In the genomic region with DNA sequence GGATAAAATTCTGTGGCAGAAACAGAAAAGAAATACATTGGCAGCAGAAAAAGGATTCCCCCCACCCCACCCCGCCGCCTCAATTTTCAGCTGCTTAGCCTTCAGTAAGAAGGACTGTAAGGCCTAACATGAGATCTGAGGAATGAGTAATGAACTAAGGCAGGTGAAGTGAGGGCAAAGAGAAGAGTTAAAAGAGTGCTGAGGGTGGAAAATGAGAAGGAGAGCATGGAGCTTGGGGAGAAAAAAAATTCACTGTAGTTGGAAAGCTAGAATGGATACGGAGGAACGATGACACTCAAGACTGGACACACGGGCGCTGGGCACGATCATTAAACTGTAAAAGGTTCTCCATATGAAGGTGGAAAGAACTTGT, we compare ENCODE assay signal across 13 cellular contexts. TPM values are rescaled to one million over a fixed set of nuclear protein-coding genes. Genes with fewer than 3 reads are reported as not detected.
DNase-seq lines count a peak whose midpoint lies in the region; FAIRE-seq and TF ChIP-seq lines count a peak whose summit lies in the region.
"Had no signal": no experiment of that assay in that cellular context is flagged by ENCODE, and none has a peak within 500 bp of the region (broad histone marks: within the 10 kb centered on the region; RNA-seq: fewer than 3 reads in every experiment).

No MANE protein-coding gene starts in this region.

- dilution Hi-C loops in keratinocyte (cut with MboI; ENCODE audit: extremely low pct_ligation_motif_present, low sequenced_read_pairs) = no loop called here

- H3K4me3 ChIP-seq in AG10803 (ENCODE audit: low read length) (peak overlapping the region; percentile 29), HUES48 (ENCODE audit: low read depth, low read length) (peak overlapping the region; percentile 62), astrocyte of the cerebellum (ENCODE audit: low read depth, low read length) (peak overlapping the region; percentile 7), keratinocyte (ENCODE audit: control insufficient read depth in 2 of 3, extremely low read depth in 1 of 3, insufficient read depth in 2 of 3, low read depth in 1 of 3, low read length in 3 of 3) (peak overlapping the region; percentile 1 to 80 (median 72))
- H3K4me3 ChIP-seq: esophagus muscularis mucosa, Peyer's patch had no signal

- no peaks in the 10 kb centered on the region for H4K20me1 ChIP-seq in keratinocyte (ENCODE audit: control insufficient read depth, extremely low read depth, insufficient read depth, low read length)

- H3K9me3 ChIP-seq in HUES48 (ENCODE audit: control insufficient read depth, insufficient read depth, low read length) = no peaks in the 10 kb centered on the region
- H3K9me3 ChIP-seq in keratinocyte (ENCODE audit: control insufficient read depth, low read depth, low read length) = no peaks in the 10 kb centered on the region
- H3K9me3 ChIP-seq: esophagus muscularis mucosa, neutrophil had no signal

- no peak for FAIRE-seq in keratinocyte (lab: Jason Lieb, UNC)

- H3K27ac ChIP-seq in HUES48 (ENCODE audit: low read depth, low read length) (no peak overlapping the region), keratinocyte (ENCODE audit: control insufficient read depth, insufficient read depth, low read length) (no peak overlapping the region)
- H3K27ac ChIP-seq: esophagus muscularis mucosa, neutrophil, Peyer's patch had no signal

- in situ Hi-C loops in astrocyte of the cerebellum (cut with HindIII; ENCODE audit: low sequenced_read_pairs) = no loop called here

- TF ChIP-seq CTCF in AG10803 (conservative IDR thresholded peaks at IDR 0.05; ENCODE audit: low read length) (no peak), astrocyte of the cerebellum (IDR thresholded peaks at IDR 0.05; ENCODE audit: low read depth, low read length, missing control alignments) (no peak), keratinocyte (optimal IDR thresholded peaks at IDR 0.05 in 1 of 3, IDR thresholded peaks at IDR 0.05 in 1 of 3, conservative IDR thresholded peaks at IDR 0.05 in 1 of 3; ENCODE audit: extremely low read depth in 1 of 3, insufficient read depth in 2 of 3, low read length in 3 of 3) (no peak)

- H3K4me1 ChIP-seq in HUES48 (ENCODE audit: control insufficient read depth, insufficient read depth, low read length) = no peaks in the 10 kb centered on the region
- H3K4me1 ChIP-seq in keratinocyte (ENCODE audit: control insufficient read depth, extremely low read depth, insufficient read depth, low read length) = peaks cover 9% of the 10 kb centered on the region
- H3K4me1 ChIP-seq: Peyer's patch had no signal

- no peak overlapping the region for H3K9ac ChIP-seq in HUES48 (ENCODE audit: low read depth, low read length)
- no peak overlapping the region for H3K9ac ChIP-seq in keratinocyte (ENCODE audit: control insufficient read depth, extremely low read depth, insufficient read depth, low read length)

- peak overlapping the region; percentile 73 for H2AFZ ChIP-seq in keratinocyte (ENCODE audit: control insufficient read depth, low read length)

- H3K27me3 ChIP-seq in HUES48 (ENCODE audit: control insufficient read depth, insufficient read depth, low read length) (peaks cover 14% of the 10 kb centered on the region), keratinocyte (ENCODE audit: control insufficient read depth, extremely low read depth, insufficient read depth, low read length) (no peaks in the 10 kb centered on the region)

- no peaks in the 10 kb centered on the region for H3K9me1 ChIP-seq in keratinocyte (ENCODE audit: control insufficient read depth, extremely low read depth, insufficient read depth, low read length)

- DNase-seq in AG10803 (ENCODE audit: low read depth) (no peak), astrocyte of the cerebellum (ENCODE audit: low read depth) (no peak), keratinocyte (ENCODE audit: low read depth, low spot score) (no peak), superior temporal gyrus (ENCODE audit: extremely low spot score) (no peak), NCI-H2081 treated with DMSO at 0.1 percent for 48 hours (lab: John Stamatoyannopoulos, UW) (no peak), NCI-H345 treated with DMSO at 0.1 percent for 48 hours (lab: John Stamatoyannopoulos, UW; ENCODE audit: unreplicated experiment) (no peak)
- DNase-seq in stimulated activated CD4-positive, alpha-beta T cell treated with anti-CD3 and anti-CD28 coated beads, Interleukin-4, amount 100 ng/mL, for 1 hour = no peak
- DNase-seq: activated T-cell treated with anti-CD3 and anti-CD28 coated beads for 4 hours; CD8-positive, alpha-beta T cell; Peyer's patch had no signal

- H3K4me2 ChIP-seq in keratinocyte (ENCODE audit: control insufficient read depth, extremely low read depth, insufficient read depth, low read depth, low read length) = peak overlapping the region; percentile 93

- no peaks in the 10 kb centered on the region for H3K36me3 ChIP-seq in HUES48 (ENCODE audit: control insufficient read depth, insufficient read depth, low read length)
- no peaks in the 10 kb centered on the region for H3K36me3 ChIP-seq in keratinocyte (ENCODE audit: control insufficient read depth in 2 of 2, extremely low read depth in 1 of 2, insufficient read depth in 2 of 2, low read length in 2 of 2)
- H3K36me3 ChIP-seq: esophagus muscularis mucosa, neutrophil, Peyer's patch had no signal

- H3K79me2 ChIP-seq in keratinocyte (ENCODE audit: control insufficient read depth, insufficient read depth, low read length) = no peaks in the 10 kb centered on the region

RNA-seq across cellular contexts. Expression of gene POM121L2, which starts 14.6 kb away (rescaled TPM):
- polyA plus RNA-seq in keratinocyte = 0.01 TPM in 1 of 3 replicates, not detected in the others
- polyA plus RNA-seq in keratinocyte (2011; ENCODE audit: low read depth) = not detected
- polyA plus RNA-seq in keratinocyte (2011; cell fraction: cytosol; rRNA removed) = not detected in 2 replicates
- polyA plus RNA-seq in keratinocyte (2011; cell fraction: nucleus; rRNA removed) = 0.03 and 0.04 TPM in 2 replicates
- polyA plus RNA-seq in keratinocyte (2012; ENCODE audit: low replicate concordance) = not detected in 2 replicates
- polyA minus RNA-seq in keratinocyte = not detected in 3 replicates
- polyA minus RNA-seq in keratinocyte (2011; cell fraction: cytosol; rRNA and poly(A)+ RNA removed) = not detected
- polyA minus RNA-seq in keratinocyte (2011; cell fraction: nucleus; rRNA and poly(A)+ RNA removed) = not detected in 2 replicates

RNA-seq across cellular contexts. Expression of gene PRSS16, which starts 50.0 kb away (rescaled TPM):
- 7.5 to 8.9 TPM (median 8.7 TPM) in 3 replicates for polyA plus RNA-seq in keratinocyte
- polyA plus RNA-seq in keratinocyte (2011; ENCODE audit: low read depth) = 1.1 TPM
- polyA plus RNA-seq in keratinocyte (2011; cell fraction: cytosol; rRNA removed) = 7.9 and 8.4 TPM in 2 replicates
- polyA plus RNA-seq in keratinocyte (2011; cell fraction: nucleus; rRNA removed) = 9.1 and 9.9 TPM in 2 replicates
- 4.3 and 5.6 TPM in 2 replicates for polyA plus RNA-seq in keratinocyte (2012; ENCODE audit: low replicate concordance)
- polyA minus RNA-seq in keratinocyte = 4.5 to 9.8 TPM (median 5.2 TPM) in 3 replicates
- 3.5 TPM for polyA minus RNA-seq in keratinocyte (2011; cell fraction: cytosol; rRNA and poly(A)+ RNA removed)
- polyA minus RNA-seq in keratinocyte (2011; cell fraction: nucleus; rRNA and poly(A)+ RNA removed) = 2.3 and 2.4 TPM in 2 replicates

Comparison
In these comparisons a context has a peak if more than half of its experiments do, and no peak if none do; other contexts are left out.
1. H3K4me3 ChIP-seq: peak in every context shown above with its lines; median percentile 72 in keratinocyte; 62 in HUES48; 29 in AG10803; 7 in astrocyte of the cerebellum.